24 cellular contexts compared by ENCODE assay signal in genomic region chr3:117644203-117644602, GRCh38.
DNase-seq lines count a peak whose midpoint lies in the region; ATAC-seq, FAIRE-seq and TF ChIP-seq lines count a peak whose summit lies in the region.
"Had no signal": no experiment of that assay in that cellular context is flagged by ENCODE, and none has a peak within 500 bp of the region (broad histone marks: within the 10 kb centered on the region; RNA-seq: fewer than 3 reads in every experiment).

No MANE protein-coding gene starts in this region.

- H3K79me2 ChIP-seq in HepG2 (ENCODE audit: insufficient read depth, low read length) (no peaks in the 10 kb centered on the region), K562 (ENCODE audit: control insufficient read depth, insufficient read depth, low read length) (no peaks in the 10 kb centered on the region)

- no peak for TF ChIP-seq POLR2A in HepG2 (IDR thresholded peaks at IDR 0.05; ENCODE audit: insufficient read depth in 1 of 2, low read depth in 2 of 2, low read length in 2 of 2)
- no peak for TF ChIP-seq POLR2A in right lobe of liver (IDR thresholded peaks at IDR 0.05)
- no peak for TF ChIP-seq POLR2A in K562 (conservative IDR thresholded peaks at IDR 0.05)

- TF ChIP-seq RAD21 in HepG2 (CRISPR knock-in tag; IDR thresholded peaks at IDR 0.05) (no peak), K562 (CRISPR knock-in tag; conservative IDR thresholded peaks at IDR 0.05 in 1 of 2, IDR thresholded peaks at IDR 0.05 in 1 of 2) (no peak)

- intact Hi-C loops in HepG2 (cut with micrococcal nuclease; ENCODE audit: unreplicated experiment) (no loop called here), right lobe of liver (cut with DNase I) (no loop called here), K562 (cut with micrococcal nuclease) (no loop called here)

- H3K36me3 ChIP-seq in HepG2 (replicated peaks in 1 of 2; ENCODE audit: control insufficient read depth in 1 of 2, insufficient read depth in 2 of 2, low read length in 2 of 2) (no peaks in the 10 kb centered on the region), right lobe of liver (no peaks in the 10 kb centered on the region), K562 (ENCODE audit: control insufficient read depth, insufficient read depth, low read length) (no peaks in the 10 kb centered on the region)
- H3K36me3 ChIP-seq: BE2C, BLaER1 had no signal

- H3K4me2 ChIP-seq in HepG2 (ENCODE audit: low read depth, low read length) (no peak overlapping the region), K562 (ENCODE audit: insufficient read depth, low read length) (no peak overlapping the region)
- H3K4me2 ChIP-seq: BLaER1 had no signal

- ATAC-seq in HepG2 (no peak), right lobe of liver (no peak), K562 (no peak), HG03378 (IDR thresholded peaks at IDR 0.05; ENCODE audit: unreplicated experiment) (no peak)
- ATAC-seq: GM12878 had no signal

- H3K4me1 ChIP-seq in HepG2 (ENCODE audit: insufficient read depth, low read length) (no peaks in the 10 kb centered on the region), right lobe of liver (no peaks in the 10 kb centered on the region), K562 (replicated peaks in 1 of 2; ENCODE audit: control insufficient read depth in 2 of 2, insufficient read depth in 2 of 2, low read length in 2 of 2) (no peaks in the 10 kb centered on the region)
- H3K4me1 ChIP-seq: BLaER1 had no signal

- H4K20me1 ChIP-seq in HepG2 (ENCODE audit: insufficient read depth, low read length) (no peaks in the 10 kb centered on the region), K562 (replicated peaks; ENCODE audit: control insufficient read depth, insufficient read depth, low read length) (no peaks in the 10 kb centered on the region)
- H4K20me1 ChIP-seq: BLaER1 had no signal

- H3K9me3 ChIP-seq in HepG2 (ENCODE audit: low read length) (no peaks in the 10 kb centered on the region), right lobe of liver (no peaks in the 10 kb centered on the region), K562 (replicated peaks; ENCODE audit: control insufficient read depth, insufficient read depth, low read depth, low read length) (no peaks in the 10 kb centered on the region)
- H3K9me3 ChIP-seq: BE2C, BLaER1 had no signal

- no peak for DNase-seq in HepG2 (ENCODE audit: low spot score)
- DNase-seq in right lobe of liver: no peak
- no peak for DNase-seq in K562 (ENCODE audit: extremely low read depth in 1 of 4, low spot score in 3 of 4)
- no peak for DNase-seq in globus pallidus (ENCODE audit: low spot score)
- DNase-seq: ACHN; BE2C; C1 segment of cervical spinal cord; CD4-positive, alpha-beta memory T cell; CD4-positive, CD25-positive, alpha-beta regulatory T cell; CD8-positive, alpha-beta memory T cell; COR-L47; DMS 273 treated with DMSO at 0.1 percent for 48 hours; DMS153; DMS53; DMS79; DND-41; EL; GDM1 had no signal

- TF ChIP-seq EP300 in HepG2 (IDR thresholded peaks at IDR 0.05; ENCODE audit: low read depth in 2 of 2, low read length in 2 of 2): no peak
- TF ChIP-seq EP300 in HepG2 (CRISPR knock-in tag; IDR thresholded peaks at IDR 0.05; ENCODE audit: borderline replicate concordance): no peak
- TF ChIP-seq EP300 in K562 (IDR thresholded peaks at IDR 0.05; ENCODE audit: low read length): no peak

- in situ Hi-C loops in HepG2 (cut with HindIII; ENCODE audit: extremely low pct_ligation_motif_present, low pct_unique_long_range_greater_than_20kb) (no loop called here), K562 (cut with MboI) (no loop called here)

- H3K9ac ChIP-seq in HepG2 (ENCODE audit: insufficient read depth, low read depth, low read length): no peak overlapping the region
- no peak overlapping the region for H3K9ac ChIP-seq in K562 (ENCODE audit: insufficient read depth in 1 of 2, low read depth in 2 of 2, low read length in 2 of 2)
- H3K9ac ChIP-seq: BLaER1 had no signal

- FAIRE-seq in HepG2 (lab: Jason Lieb, UNC): no peak
- no peak for FAIRE-seq in K562 (lab: Jason Lieb, UNC)
- FAIRE-seq: GM12878, GM12892, GM18507 had no signal

- POLR2A ChIA-PET in HepG2 (lab: Yijun Ruan, JAX) (no interaction called here), K562 (lab: Yijun Ruan, JAX) (no interaction called here)

- H2AFZ ChIP-seq in HepG2 (ENCODE audit: low read length) (no peak overlapping the region), K562 (ENCODE audit: low read depth, low read length) (no peak overlapping the region)

- BruUV-seq in HepG2 (replicated peaks; lab: Mats Ljungman, UMichigan): no TSS peak
- no TSS peak for BruUV-seq in K562 (replicated peaks; lab: Mats Ljungman, UMichigan)

- no peaks in the 10 kb centered on the region for H3K9me1 ChIP-seq in K562 (ENCODE audit: control insufficient read depth, insufficient read depth, low read length)

- H3K4me3 ChIP-seq in HepG2 (replicated peaks in 1 of 3; ENCODE audit: insufficient read depth in 1 of 3, low read depth in 2 of 3, low read length in 3 of 3) (no peak overlapping the region), right lobe of liver (no peak overlapping the region), K562 (no peak overlapping the region)
- H3K4me3 ChIP-seq: BLaER1, GM12878 had no signal

- no peak overlapping the region for H3K27ac ChIP-seq in HepG2 (ENCODE audit: extremely low read length, insufficient read depth, low read length)
- H3K27ac ChIP-seq in right lobe of liver: no peak overlapping the region
- H3K27ac ChIP-seq in K562 (ENCODE audit: extremely low read depth, low read depth, low read length): no peak overlapping the region
- H3K27ac ChIP-seq: 22Rv1, BLaER1 had no signal

- TF ChIP-seq CTCF in HepG2 (CRISPR knock-in tag; IDR thresholded peaks at IDR 0.05) (no peak), right lobe of liver (IDR thresholded peaks at IDR 0.05) (no peak), K562 (IDR thresholded peaks at IDR 0.05 in 2 of 3, conservative IDR thresholded peaks at IDR 0.05 in 1 of 3; ENCODE audit: insufficient read depth in 2 of 3, low read depth in 1 of 3, low read length in 3 of 3) (no peak)

- CTCF ChIA-PET in HepG2 (lab: Yijun Ruan, JAX; ENCODE audit: low intra/inter-chr PET ratio, low total read pairs): no interaction called here
- CTCF ChIA-PET in K562 (lab: Yijun Ruan, JAX; ENCODE audit: low intra/inter-chr PET ratio): no interaction called here

- no peaks in the 10 kb centered on the region for H3K27me3 ChIP-seq in HepG2 (ENCODE audit: control insufficient read depth in 1 of 2, insufficient read depth in 2 of 2, low read length in 2 of 2)
- H3K27me3 ChIP-seq in right lobe of liver: no peaks in the 10 kb centered on the region
- no peaks in the 10 kb centered on the region for H3K27me3 ChIP-seq in K562 (ENCODE audit: control insufficient read depth in 2 of 2, insufficient read depth in 2 of 2, low read length in 2 of 2)
- H3K27me3 ChIP-seq: BE2C, BLaER1 had no signal

TF ChIP-seq in HepG2, 621 proteins besides CTCF, POLR2A, EP300 and RAD21:
- TF ChIP-seq MAFF (IDR thresholded peaks at IDR 0.05; ENCODE audit: low read depth, low read length): peak; percentile 95
- TF ChIP-seq DPF2 (CRISPR knock-in tag; IDR thresholded peaks at IDR 0.05; ENCODE audit: borderline replicate concordance, low read depth): no peak
- TF ChIP-seq ETV5 (CRISPR knock-in tag; IDR thresholded peaks at IDR 0.05; ENCODE audit: borderline replicate concordance): no peak
- peak; percentile 87 to 96 for TF ChIP-seq MAFK (conservative IDR thresholded peaks at IDR 0.05 in 1 of 2, IDR thresholded peaks at IDR 0.05 in 1 of 2; ENCODE audit: low read length in 2 of 2)

TF ChIP-seq in K562, 482 proteins besides CTCF, POLR2A, EP300 and RAD21 (continues in another document):
- TF ChIP-seq MAFF (IDR thresholded peaks at IDR 0.05; ENCODE audit: low read length) (peak; percentile 63), CEBPZ (IDR thresholded peaks at IDR 0.05; ENCODE audit: borderline replicate concordance, low read depth, low read length) (no peak), ZNF124 (CRISPR knock-in tag; IDR thresholded peaks at IDR 0.05) (no peak), ZNF316 (IDR thresholded peaks at IDR 0.05) (peak; percentile 78), FOXP1 (CRISPR knock-in tag; IDR thresholded peaks at IDR 0.05) (no peak), MAFK (IDR thresholded peaks at IDR 0.05; ENCODE audit: low read length) (peak; percentile 76), NELFE (IDR thresholded peaks at IDR 0.05; ENCODE audit: insufficient read depth, insufficient read length) (no peak), RBM14 (IDR thresholded peaks at IDR 0.05; ENCODE audit: borderline replicate concordance, insufficient read depth, low read depth, low read length) (no peak), E2F6 (IDR thresholded peaks at IDR 0.05; ENCODE audit: borderline replicate concordance in 1 of 2, extremely low read depth in 1 of 2, insufficient read depth in 1 of 2, insufficient read length in 1 of 2, low read depth in 1 of 2, low read length in 1 of 2, poor library complexity in 1 of 2, severe bottlenecking in 1 of 2) (no peak), HDAC2 (IDR thresholded peaks at IDR 0.05) (no peak)

Comparison
In these comparisons a context has a peak if more than half of its experiments do, and no peak if none do; other contexts are left out.
1. Of the 241 proteins assayed by ChIP-seq in both HepG2 and K562: peak only in HepG2: none; only in K562: MAFG; in both: MAFF and MAFK; in neither: 238.